In genomic region chr4:88240297-88240714, GRCh38 we compare ENCODE assay signal across 21 cellular contexts. TPM values are rescaled to one million over a fixed set of nuclear protein-coding genes. Genes with fewer than 3 reads are reported as not detected.
DNase-seq lines count a peak whose midpoint lies in the region; ATAC-seq and TF ChIP-seq lines count a peak whose summit lies in the region.
"Had no signal": no experiment of that assay in that cellular context is flagged by ENCODE, and none has a peak within 500 bp of the region (broad histone marks: within the 10 kb centered on the region; RNA-seq: fewer than 3 reads in every experiment).

No MANE protein-coding gene starts in this region.

- BruUV-seq in IMR-90 (replicated peaks; lab: Mats Ljungman, UMichigan), result no TSS peak

- H2BK20ac ChIP-seq in IMR-90 (ENCODE audit: low read depth, low read length), result no peak overlapping the region

- H3K36me3 ChIP-seq in IMR-90 (ENCODE audit: control insufficient read depth, insufficient read depth, low read length) (no peaks in the 10 kb centered on the region), thyroid gland (no peaks in the 10 kb centered on the region)
- H3K36me3 ChIP-seq: suprapubic skin had no signal

- dilution Hi-C loops in IMR-90 (cut with HindIII; ENCODE audit: low sequenced_read_pairs, unreplicated experiment), result loop anchor here (25.0 kb wide), 1 partner anchor 272 kb away; the partner anchor contains the start of gene PYURF

- intact Hi-C loops in IMR-90 (cut with micrococcal nuclease) (no loop called here), right cardiac atrium (cut with DNase I) (no loop called here), thyroid gland (cut with DNase I) (no loop called here)

- CTCF ChIA-PET in IMR-90 (lab: Yijun Ruan, JAX), result no interaction called here

- no peak overlapping the region for H3K4me3 ChIP-seq in IMR-90 (ENCODE audit: insufficient read depth, low read depth, low read length)
- H3K4me3 ChIP-seq in right cardiac atrium (ENCODE audit: low read length), result no peak overlapping the region
- H3K4me3 ChIP-seq in thyroid gland (replicated peaks in 1 of 3), result no peak overlapping the region
- H3K4me3 ChIP-seq: suprapubic skin had no signal

- POLR2A ChIA-PET in IMR-90 (lab: Charles Lee; ENCODE audit: unreplicated experiment), result no interaction called here

- H3K14ac ChIP-seq in IMR-90 (replicated peaks; ENCODE audit: low read depth, low read length), result no peak overlapping the region

- H3K4me1 ChIP-seq in IMR-90 (ENCODE audit: control insufficient read depth, insufficient read depth, low read length) (no peaks in the 10 kb centered on the region), right cardiac atrium (ENCODE audit: control insufficient read depth, insufficient read depth, low read length) (peaks cover 3% of the 10 kb centered on the region), thyroid gland (no peaks in the 10 kb centered on the region)
- H3K4me1 ChIP-seq: suprapubic skin had no signal

- no peaks in the 10 kb centered on the region for H3K9me1 ChIP-seq in IMR-90 (ENCODE audit: insufficient read depth, low read length)

- H4K20me1 ChIP-seq in IMR-90 (ENCODE audit: insufficient read depth, low read length), result no peaks in the 10 kb centered on the region

- H3K23ac ChIP-seq in IMR-90 (ENCODE audit: low read depth, low read length), result no peak overlapping the region; the same call in 1 of the 2 replicates

- H3K27ac ChIP-seq in IMR-90 (ENCODE audit: insufficient read depth, low read length) (no peak overlapping the region), right cardiac atrium (ENCODE audit: low read length) (no peak overlapping the region), thyroid gland (no peak overlapping the region)
- H3K27ac ChIP-seq: KMS-11, suprapubic skin had no signal

- no peak for ATAC-seq in IMR-90 (ENCODE audit: low read depth)
- ATAC-seq in esophagus mucosa, result peak; percentile 47
- ATAC-seq in right cardiac atrium, result peak; percentile 89 to 93
- no peak for ATAC-seq in GM21576 (IDR thresholded peaks at IDR 0.05; ENCODE audit: unreplicated experiment)
- ATAC-seq: WTC11 had no signal

- no peak overlapping the region for H2BK15ac ChIP-seq in IMR-90 (ENCODE audit: low read depth, low read length)

- no peaks in the 10 kb centered on the region; the same call in none of the 2 replicates for H3K27me3 ChIP-seq in IMR-90 (ENCODE audit: control insufficient read depth, insufficient read depth, low read length)
- H3K27me3 ChIP-seq in right cardiac atrium (ENCODE audit: control insufficient read depth, insufficient read depth), result no peaks in the 10 kb centered on the region
- no peaks in the 10 kb centered on the region for H3K27me3 ChIP-seq in thyroid gland
- H3K27me3 ChIP-seq: suprapubic skin had no signal

- WGBS in IMR-90 (ENCODE audit: extremely low coverage in 2 of 2, insufficient read length in 1 of 2), 2 experiments, result no CpG with 5 or more reads among the region's 1 CpG
- WGBS in right cardiac atrium, result 33% methylated on average over 1 of the region's 1 CpG
- WGBS in thyroid gland, 2 donors, result 64 to 88% methylated on average over 1 of the region's 1 CpG

- no peak overlapping the region for H4K5ac ChIP-seq in IMR-90 (ENCODE audit: low read depth, low read length)

- H2BK120ac ChIP-seq in IMR-90 (ENCODE audit: low read depth, low read length), result no peak overlapping the region

- H3K56ac ChIP-seq in IMR-90 (ENCODE audit: extremely low read depth, insufficient read depth, low read length), result no peak overlapping the region

- H2AK5ac ChIP-seq in IMR-90 (ENCODE audit: low read depth, low read length), result no peak overlapping the region

- TF ChIP-seq POLR2A in IMR-90 (IDR thresholded peaks at IDR 0.05; ENCODE audit: low read depth, low read length) (no peak), thyroid gland (IDR thresholded peaks at IDR 0.05) (no peak)

- no peak for TF ChIP-seq RAD21 in IMR-90 (IDR thresholded peaks at IDR 0.05; ENCODE audit: low read length)

- H3K4me2 ChIP-seq in IMR-90 (ENCODE audit: low read depth, low read length), result no peak overlapping the region
- H3K4me2 ChIP-seq: KMS-11 had no signal

- DNase-seq in IMR-90, result no peak
- peak; percentile 62 to 84 (median 81) for DNase-seq in right cardiac atrium
- DNase-seq in thyroid gland, result peak; percentile 48
- no peak for DNase-seq in NCI-H82 treated with DMSO at 0.1 percent for 48 hours (lab: John Stamatoyannopoulos, UW; ENCODE audit: unreplicated experiment)
- DNase-seq in GM20000 (ENCODE audit: low spot score), result no peak
- DNase-seq in ecto neural progenitor cell (ENCODE audit: low spot score), result no peak
- DNase-seq: activated CD4-positive, alpha-beta T cell treated with anti-CD3 and anti-CD28 coated beads, Interleukin-2, amount 50 U/mL, for 48 hours; activated naive CD4-positive, alpha-beta T cell treated with Interleukin-2 at 50 U/mL for 16 hours; activated T-cell treated with anti-CD3 and anti-CD28 coated beads for 4 hours; DND-41; effector CD4-positive, alpha-beta T cell; NCI-H1048; NCI-H524; nephron progenitor cell; stimulated activated CD4-positive, alpha-beta T cell treated with anti-CD3 and anti-CD28 coated beads, Interleukin-12 subunit alpha, Interleukin-12 subunit beta, amount 100 ng/mL, for 4 hours; stimulated activated CD8-positive, alpha-beta memory T cell treated with anti-CD3 and anti-CD28 coated beads, Interleukin-4, amount 100 ng/mL, for 48 hours had no signal

- H3K4ac ChIP-seq in IMR-90 (ENCODE audit: low read depth, low read length), result no peak overlapping the region

- no peaks in the 10 kb centered on the region for H3K79me1 ChIP-seq in IMR-90 (ENCODE audit: low read depth in 1 of 2, low read length in 2 of 2)

- H4K8ac ChIP-seq in IMR-90 (ENCODE audit: low read depth in 2 of 2, low read length in 2 of 2), result no peak overlapping the region

- H3K9me3 ChIP-seq in IMR-90 (ENCODE audit: control insufficient read depth, insufficient read depth, low read length) (no peaks in the 10 kb centered on the region), right cardiac atrium (ENCODE audit: control insufficient read depth, low read length) (no peaks in the 10 kb centered on the region), thyroid gland (no peaks in the 10 kb centered on the region)
- H3K9me3 ChIP-seq: suprapubic skin had no signal

- no peak overlapping the region for H2AFZ ChIP-seq in IMR-90 (replicated peaks; ENCODE audit: low read length, poor library complexity)

- in situ Hi-C loops in IMR-90 (cut with MboI; ENCODE audit: low sequenced_read_pairs), result no loop called here

- no peak overlapping the region for H3K9ac ChIP-seq in IMR-90 (ENCODE audit: low read depth, low read length)
- H3K9ac ChIP-seq: KMS-11 had no signal

- no peak overlapping the region for H4K91ac ChIP-seq in IMR-90 (ENCODE audit: insufficient read depth, low read depth, low read length)

- H2BK5ac ChIP-seq in IMR-90 (ENCODE audit: low read depth, low read length, poor library complexity, severe bottlenecking), result no peak overlapping the region

- peak overlapping the region; percentile 55 for H2AK9ac ChIP-seq in IMR-90 (replicated peaks; ENCODE audit: low read depth, low read length, poor library complexity)

- H3K18ac ChIP-seq in IMR-90 (ENCODE audit: low read depth, low read length), result no peak overlapping the region

- no peak for TF ChIP-seq CTCF in IMR-90 (conservative IDR thresholded peaks at IDR 0.05; ENCODE audit: low read depth, low read length)
- TF ChIP-seq CTCF in thyroid gland (IDR thresholded peaks at IDR 0.05), result no peak
- no peak for TF ChIP-seq CTCF in GM20000 (IDR thresholded peaks at IDR 0.05; ENCODE audit: extremely low read depth, missing control alignments)

TF ChIP-seq in IMR-90, 13 proteins besides CTCF, POLR2A, EP300 and RAD21:
- TF ChIP-seq FOS (IDR thresholded peaks at IDR 0.05; ENCODE audit: low read depth, low read length) (no peak), NFE2L2 (IDR thresholded peaks at IDR 0.05; ENCODE audit: low read depth, low read length) (no peak), MXI1 (IDR thresholded peaks at IDR 0.05; ENCODE audit: borderline replicate concordance, low read depth, low read length) (no peak), MAZ (IDR thresholded peaks at IDR 0.05; ENCODE audit: borderline replicate concordance, low read depth, low read length) (no peak)

RNA-seq across cellular contexts. Expression of gene PPM1K, which starts 44.1 kb away (rescaled TPM):
- total RNA-seq in IMR-90 (2012; rRNA removed) (11.5 and 11.9 TPM in 2 replicates), esophagus mucosa (7.7 TPM), right cardiac atrium (100 to 1,000 TPM in 1 of 4 donors, 10 to 100 TPM in 3; 74.6 to 109 (median 91.3) TPM), thyroid gland (10 to 100 TPM; 28.4 to 66.5 (median 46.2) TPM)
- polyA plus RNA-seq in IMR-90 (2012; rRNA removed) (5.4 and 6.1 TPM in 2 replicates), right cardiac atrium (48.3 TPM)
- polyA plus RNA-seq in IMR-90 (2012; cell fraction: cytosol; rRNA removed), result 4.0 and 4.1 TPM in 2 replicates
- 7.1 and 10.1 TPM in 2 replicates for polyA plus RNA-seq in IMR-90 (2012; cell fraction: nucleus; rRNA removed; ENCODE audit: low replicate concordance)

Comparison
In these comparisons a context has a peak if more than half of its experiments do, and no peak if none do; other contexts are left out.
1. ATAC-seq: peak in esophagus mucosa (single experiment) and right cardiac atrium (2 of 2); none in IMR-90 (single experiment) and GM21576 (single experiment).
2. DNase-seq: peak in right cardiac atrium (3 of 3) and thyroid gland (2 of 2); none in IMR-90 (single experiment), NCI-H82 treated with DMSO at 0.1 percent for 48 hours (single experiment), GM20000 (single experiment) and ecto neural progenitor cell (single experiment).